ENCODE assay signal across 8 cellular contexts in the genomic region with DNA sequence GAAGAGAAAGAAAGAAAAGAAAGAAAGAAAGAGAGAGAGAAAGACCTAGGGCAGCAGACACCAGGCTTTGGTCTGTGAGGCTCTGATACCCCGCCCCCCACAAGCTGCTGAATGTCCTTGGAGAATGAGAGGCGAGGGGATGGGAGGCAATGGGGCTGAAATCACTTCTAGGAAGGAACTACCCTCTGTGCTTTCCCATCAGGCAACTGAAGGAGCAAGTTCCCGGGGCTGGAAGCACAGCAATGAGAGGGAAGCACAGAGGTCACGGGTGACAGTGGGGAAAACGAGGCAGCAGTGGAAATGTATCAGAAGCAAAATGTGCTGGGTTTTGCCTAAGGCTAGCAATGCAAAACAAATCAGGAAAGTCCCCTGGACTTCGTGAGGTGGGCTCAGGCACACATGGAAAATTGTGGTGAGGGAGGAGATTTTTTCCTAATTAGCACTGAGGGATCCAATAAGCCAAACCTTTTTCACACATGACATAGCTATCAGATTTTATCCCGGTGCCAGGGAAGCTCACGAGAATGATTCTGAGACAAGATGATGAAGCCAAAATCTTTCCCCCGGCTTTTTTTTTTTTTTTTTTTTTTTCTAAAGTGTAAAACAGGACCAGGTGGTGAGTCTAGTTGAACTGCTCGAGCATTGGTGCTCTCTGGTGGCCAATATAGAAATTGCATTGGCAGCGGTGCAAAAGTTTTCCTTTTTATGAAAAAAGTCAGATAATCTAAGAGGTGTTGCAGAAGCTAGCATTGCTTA. TPM values are rescaled to one million over a fixed set of nuclear protein-coding genes. Genes with fewer than 3 reads are reported as not detected.
A peak's percentile ranks its signal among the peaks of the same experiment; 100 is the strongest.
DNase-seq lines count a peak whose midpoint lies in the region; ATAC-seq and TF ChIP-seq lines count a peak whose summit lies in the region.

No MANE protein-coding gene starts in this region.

- ATAC-seq in foreskin keratinocyte (peak; percentile 14), omental fat pad (ENCODE audit: low FRiP score) (peak; percentile 63), HG03565 (IDR thresholded peaks at IDR 0.05; ENCODE audit: unreplicated experiment) (no peak)

- no peak for TF ChIP-seq POLR2A in thyroid gland (IDR thresholded peaks at IDR 0.05)

- in situ Hi-C loops in Caki2 (cut with HindIII; ENCODE audit: low pct_unique_long_range_greater_than_20kb, low sequenced_read_pairs) = no loop called here

- H3K4me3 ChIP-seq in HUES48 (ENCODE audit: low read depth, low read length) = peak overlapping the region; percentile 44
- no peak overlapping the region for H3K4me3 ChIP-seq in thyroid gland (replicated peaks in 1 of 3)

- peak overlapping the region; percentile 42; the same call in 1 of the 2 replicates for H3K9ac ChIP-seq in HUES48 (ENCODE audit: low read depth, low read length)

- H3K27ac ChIP-seq in HUES48 (ENCODE audit: low read depth, low read length) = no peak overlapping the region
- no peak overlapping the region for H3K27ac ChIP-seq in foreskin keratinocyte
- H3K27ac ChIP-seq in thyroid gland = no peak overlapping the region

- intact Hi-C loops in thyroid gland (cut with DNase I) = loop anchor here (2.0 kb wide), 1 partner anchor 248 kb away; no protein-coding TSS in a partner anchor

- H3K9me3 ChIP-seq in HUES48 (ENCODE audit: control insufficient read depth, insufficient read depth, low read length) (no peaks in the 10 kb centered on the region), thyroid gland (no peaks in the 10 kb centered on the region)

- H3K36me3 ChIP-seq in HUES48 (ENCODE audit: control insufficient read depth, insufficient read depth, low read length) = no peaks in the 10 kb centered on the region
- H3K36me3 ChIP-seq in thyroid gland = no peaks in the 10 kb centered on the region

- TF ChIP-seq CTCF in foreskin keratinocyte (conservative IDR thresholded peaks at IDR 0.05) (peak; percentile 82), omental fat pad (IDR thresholded peaks at IDR 0.05) (peak in 1 of 3 donors; percentile 56), thyroid gland (IDR thresholded peaks at IDR 0.05) (peak; percentile 73 to 89 (median 81))

- WGBS in thyroid gland, 2 donors = 15 to 24% methylated on average over 11 of the region's 11 CpGs

- DNase-seq in Caki2 (ENCODE audit: low read depth) = peak; percentile 73
- peak; percentile 79 for DNase-seq in RKO (ENCODE audit: low spot score)
- peak; percentile 39 for DNase-seq in activated T-helper 9 cell treated with anti-CD3 and anti-CD28 coated beads, Interleukin-2, amount 50 U/mL, for 16 hours (ENCODE audit: low read depth)
- peak in 1 of 2 donors; percentile 26 for DNase-seq in foreskin keratinocyte
- peak; percentile 36 for DNase-seq in omental fat pad (ENCODE audit: low spot score)
- DNase-seq in thyroid gland = peak; percentile 57 to 66

- no peaks in the 10 kb centered on the region for H3K27me3 ChIP-seq in HUES48 (ENCODE audit: control insufficient read depth, insufficient read depth, low read length)
- peaks cover 28% of the 10 kb centered on the region for H3K27me3 ChIP-seq in foreskin keratinocyte
- H3K27me3 ChIP-seq in thyroid gland = no peaks in the 10 kb centered on the region

- H3K4me1 ChIP-seq in HUES48 (ENCODE audit: control insufficient read depth, insufficient read depth, low read length) (peaks cover 5% of the 10 kb centered on the region), foreskin keratinocyte (no peaks in the 10 kb centered on the region), thyroid gland (peaks cover 0 to 4% of the 10 kb centered on the region in 2 donors)

RNA-seq across cellular contexts. Expression of a gene that starts 16.8 kb away (rescaled TPM):
- total RNA-seq in Caki2 (2014; rRNA removed; shearing (Covaris generic); ENCODE audit: low replicate concordance) = 26.9 and 31.6 TPM in 2 replicates
- total RNA-seq in foreskin keratinocyte (22.2 and 22.4 TPM in 2 replicates), omental fat pad (10 to 100 TPM; 34.7 to 36.2 (median 35.2) TPM), thyroid gland (100 to 1,000 TPM in 2 of 4 donors, 10 to 100 TPM in 2; 92.3 to 131 (median 101) TPM)
- 2.5 and 3.3 TPM in 2 replicates for polyA plus RNA-seq in foreskin keratinocyte
